In genomic region chr5:87432460-87432859, GRCh38 we compare ENCODE assay signal across 18 cellular contexts.
"Had no signal": no experiment of that assay in that cellular context is flagged by ENCODE, and none has a peak within 500 bp of the region (broad histone marks: within the 10 kb centered on the region; RNA-seq: fewer than 3 reads in every experiment).

No MANE protein-coding gene starts in this region.

- H3K4me3 Mint-ChIP-seq: naive thymus-derived CD8-positive, alpha-beta T cell; nephron progenitor cell; type B pancreatic cell had no signal

- H3K27me3 Mint-ChIP-seq: type B pancreatic cell had no signal

- ATAC-seq: gastrocnemius medialis, left ventricle myocardium superior, lower lobe of right lung, psoas muscle, right cardiac atrium had no signal

- H3K4me1 Mint-ChIP-seq: naive thymus-derived CD8-positive, alpha-beta T cell; nephron progenitor cell had no signal

- H3K9me3 Mint-ChIP-seq: naive thymus-derived CD8-positive, alpha-beta T cell; type B pancreatic cell had no signal

- H3K9me3 ChIP-seq: gastrocnemius medialis, lower lobe of right lung, psoas muscle, sigmoid colon, testis, tibial artery had no signal

- DNase-seq: dorsolateral prefrontal cortex; effector CD4-positive, alpha-beta T cell; gastrocnemius medialis; head of caudate nucleus; left ventricle myocardium superior; lower lobe of right lung; naive thymus-derived CD8-positive, alpha-beta T cell; nephron progenitor cell; nucleus accumbens; posterior cingulate gyrus; psoas muscle; right cardiac atrium; sigmoid colon; stimulated activated naive CD4-positive, alpha-beta T cell; substantia nigra; testis; tibial artery had no signal

- H3K27ac Mint-ChIP-seq: naive thymus-derived CD8-positive, alpha-beta T cell; nephron progenitor cell; type B pancreatic cell had no signal

- H3K36me3 Mint-ChIP-seq: naive thymus-derived CD8-positive, alpha-beta T cell; type B pancreatic cell had no signal
